ENCODE assay signal across 8 cellular contexts in the genomic region with DNA sequence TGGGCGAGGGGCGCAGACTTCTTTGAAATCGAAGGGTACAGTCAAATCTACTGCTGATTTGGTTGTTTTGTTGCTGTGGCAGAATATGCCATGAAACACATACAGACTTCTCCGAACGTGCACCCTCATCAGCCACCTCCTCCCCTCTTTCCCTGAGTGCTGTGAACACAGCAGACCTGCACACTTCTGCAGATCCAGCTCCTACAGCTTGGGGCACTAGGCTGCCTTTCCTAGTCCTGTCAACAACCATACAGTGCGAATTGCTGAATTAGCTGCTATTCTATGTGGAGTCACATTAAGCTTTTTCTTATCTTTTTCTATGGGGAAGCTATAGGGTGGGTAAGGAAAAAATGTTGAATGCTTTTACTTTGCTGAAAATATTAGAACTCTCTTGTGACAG. TPM values are rescaled to one million over a fixed set of nuclear protein-coding genes. Genes with fewer than 3 reads are reported as not detected.
DNase-seq lines count a peak whose midpoint lies in the region; ATAC-seq, FAIRE-seq and TF ChIP-seq lines count a peak whose summit lies in the region.

No MANE protein-coding gene starts in this region.

- peaks cover 2% of the 10 kb centered on the region for H3K27me3 Mint-ChIP-seq in GM23338 (ENCODE audit: insufficient read depth, low read depth, poor library complexity)

- POLR2A ChIA-PET in A549 (lab: Yijun Ruan, JAX): no interaction called here
- POLR2A ChIA-PET in GM10248 (lab: Yijun Ruan, JAX): no interaction called here

- H3K4me3 Mint-ChIP-seq in GM23338: no peak overlapping the region

- no peaks in the 10 kb centered on the region for H3K27me3 ChIP-seq in GM23338 (ENCODE audit: insufficient read depth)
- H3K27me3 ChIP-seq in ascending aorta: no peaks in the 10 kb centered on the region

- no peaks in the 10 kb centered on the region; the same call in 2 of the 3 replicates for H3K9me3 Mint-ChIP-seq in GM23338

- no peak overlapping the region for H3K27ac Mint-ChIP-seq in GM23338

- TF ChIP-seq CTCF in A549 (IDR thresholded peaks at IDR 0.05) (peak; percentile 15; the same call in 1 of the 3 replicates), GM23338 (conservative IDR thresholded peaks at IDR 0.05; ENCODE audit: low read depth in 2 of 2) (peak; percentile 51 to 61), ascending aorta (IDR thresholded peaks at IDR 0.05) (peak in 2 of 3 experiments; percentile 16 to 40), kidney (IDR thresholded peaks at IDR 0.05; ENCODE audit: borderline replicate concordance, extremely low read depth, insufficient read depth) (peak; percentile 28), GM10248 (IDR thresholded peaks at IDR 0.05; ENCODE audit: control extremely low read depth, extremely low read depth, low read depth, missing control alignments) (no peak)

- peak; percentile 19 to 35; a peak in 2 of 5 replicates for TF ChIP-seq RAD21 in A549 (conservative IDR thresholded peaks at IDR 0.05 in 1 of 2, IDR thresholded peaks at IDR 0.05 in 1 of 2)

- TF ChIP-seq EP300 in A549 (IDR thresholded peaks at IDR 0.05): no peak

- CTCF ChIA-PET in A549 (lab: Yijun Ruan, JAX): interaction anchor here (1.0 to 2.3 kb wide), 8 partner anchors 10 to 315 kb away, joined by 3 to 9 read pairs (median 4); partner anchors contain the start of gene SFR1
- CTCF ChIA-PET in GM10248 (lab: Yijun Ruan, JAX): interaction anchor here (1.2 kb wide), 1 partner anchor 9 kb away, joined by 5 read pairs; no protein-coding TSS in a partner anchor

- DNase-seq in A549 (ENCODE audit: low read depth in 1 of 2, low spot score in 1 of 2) (peak; percentile 58 to 59), GM23338 (ENCODE audit: low spot score) (peak; percentile 70), ascending aorta (ENCODE audit: low spot score in 2 of 2) (no peak), kidney (no peak), GM10248 (ENCODE audit: extremely low spot score) (no peak), H54 (ENCODE audit: insufficient read length, low spot score) (no peak), GM19238 (ENCODE audit: insufficient read length, low spot score) (no peak)

- TF ChIP-seq POLR2A in A549 (IDR thresholded peaks at IDR 0.05; ENCODE audit: low read length): no peak
- TF ChIP-seq POLR2A in H54 (IDR thresholded peaks at IDR 0.05; ENCODE audit: low read depth, low read length): no peak

- H3K9me2 ChIP-seq in GM23338 (ENCODE audit: insufficient read depth): no peaks in the 10 kb centered on the region

- peak; percentile 96 to 99 for ATAC-seq in A549
- peak; percentile 97 for ATAC-seq in GM23338
- ATAC-seq in GM19351 (IDR thresholded peaks at IDR 0.05; ENCODE audit: unreplicated experiment): no peak

- intact Hi-C loops in ascending aorta (cut with DNase I): no loop called here
- intact Hi-C loops in kidney (cut with DNase I): no loop called here

- no peak overlapping the region for H3K27ac ChIP-seq in A549
- H3K27ac ChIP-seq in GM23338 (ENCODE audit: low read depth): no peak overlapping the region
- H3K27ac ChIP-seq in ascending aorta: no peak overlapping the region
- no peak overlapping the region for H3K27ac ChIP-seq in kidney (ENCODE audit: low read depth in 2 of 2, low read length in 2 of 2)

- no peaks in the 10 kb centered on the region for H3F3A ChIP-seq in GM23338 (replicated peaks; ENCODE audit: low read depth)

- H3K9me3 ChIP-seq in A549 (no peaks in the 10 kb centered on the region), ascending aorta (no peaks in the 10 kb centered on the region), kidney (ENCODE audit: control insufficient read depth in 1 of 2, low read length in 2 of 2) (no peaks in the 10 kb centered on the region)

- H3K4me1 ChIP-seq in A549 (peaks cover 17% of the 10 kb centered on the region), GM23338 (ENCODE audit: insufficient read depth) (peaks cover 17% of the 10 kb centered on the region), ascending aorta (no peaks in the 10 kb centered on the region), kidney (ENCODE audit: control insufficient read depth in 1 of 2, insufficient read depth in 1 of 2, low read depth in 1 of 2, low read length in 2 of 2) (peaks cover 0 to 6% of the 10 kb centered on the region in 2 donors)

- FAIRE-seq in A549 (lab: Jason Lieb, UNC): no peak
- no peak for FAIRE-seq in kidney (lab: Jason Lieb, UNC)
- no peak for FAIRE-seq in H54 (lab: Jason Lieb, UNC)

- H3K36me3 ChIP-seq in GM23338 (ENCODE audit: insufficient read depth) (no peaks in the 10 kb centered on the region), ascending aorta (peaks cover 27 to 56% of the 10 kb centered on the region in 2 donors), kidney (ENCODE audit: control insufficient read depth in 1 of 2, insufficient read depth in 2 of 2, low read length in 2 of 2) (peaks cover 20 to 30% of the 10 kb centered on the region in 2 donors)

- no peaks in the 10 kb centered on the region for H3K36me3 Mint-ChIP-seq in GM23338 (ENCODE audit: low read depth)

- 70% methylated on average over 6 of the region's 6 CpGs for WGBS in A549 (ENCODE audit: missing lambda C conversion rate)

- no peak overlapping the region for H2AFZ ChIP-seq in GM23338

- H3K4me3 ChIP-seq in A549: no peak overlapping the region
- no peak overlapping the region for H3K4me3 ChIP-seq in GM23338
- no peak overlapping the region for H3K4me3 ChIP-seq in ascending aorta
- H3K4me3 ChIP-seq in kidney (ENCODE audit: low read length in 2 of 2): no peak overlapping the region

- H3K9ac ChIP-seq in kidney (ENCODE audit: low read length in 2 of 2): no peak overlapping the region

- no peaks in the 10 kb centered on the region for H4K20me1 ChIP-seq in GM23338 (replicated peaks; ENCODE audit: insufficient read depth)

- peaks cover 24% of the 10 kb centered on the region for H3K4me1 Mint-ChIP-seq in GM23338

- no peaks in the 10 kb centered on the region for H3K79me2 ChIP-seq in GM23338 (replicated peaks; ENCODE audit: insufficient read depth)

- H3K4me2 ChIP-seq in A549: no peak overlapping the region
- H3K4me2 ChIP-seq in GM23338: no peak overlapping the region

TF ChIP-seq in A549, 52 proteins besides CTCF, POLR2A, EP300 and RAD21:
- TF ChIP-seq MAFK (IDR thresholded peaks at IDR 0.05; ENCODE audit: partially characterized antibody) (peak; percentile 42), CBX8 (IDR thresholded peaks at IDR 0.05) (no peak)
TF ChIP-seq in A549: peak in this region for 1.

RNA-seq across cellular contexts. Expression of gene COL17A1, which starts 57.5 kb away (rescaled TPM):
- polyA plus RNA-seq in A549 (2011; rRNA removed) (0.91 and 1.3 TPM in 2 replicates), A549 (2017; fragmentation: RNase III; extraction: RNeasy Plus Mini Kit Qiagen cat#74134 plus additional on column Dnase treatment) (1.5 to 1.7 TPM (median 1.6 TPM) in 3 replicates), GM23338 (2016; fragmentation: Nextera tagmentation; extraction: Ambion mirVana) (0.64 and 1.1 TPM in 2 replicates), kidney (ENCODE audit: insufficient read depth, low read depth, low replicate concordance) (0.58 TPM)
- 0.41 and 0.54 TPM in 2 replicates for polyA plus RNA-seq in A549 (2012; cell fraction: cytosol; rRNA removed)
- polyA plus RNA-seq in A549 (2012; cell fraction: nucleus; rRNA removed): 1.8 and 1.9 TPM in 2 replicates
- 0.39 and 1.2 TPM in 2 replicates for polyA minus RNA-seq in A549 (2011; rRNA and poly(A)+ RNA removed)
- total RNA-seq in GM23338 (2014; rRNA removed; shearing (Covaris generic)): 0.04 and 1.3 TPM in 2 replicates
- total RNA-seq in ascending aorta (0.64 TPM), kidney (10.8 TPM)

Comparison
In these comparisons a context has a peak if more than half of its experiments do, and no peak if none do; other contexts are left out.
1. DNase-seq: peak in A549 (2 of 2) and GM23338 (single experiment); none in ascending aorta (0 of 2), kidney (single experiment), GM10248 (single experiment), H54 (single experiment) and GM19238 (single experiment).